In genomic region chr22:49208768-49209252, GRCh38 we compare ENCODE assay signal across 1 cellular context.
TF ChIP-seq lines count a peak whose summit lies in the region.

No MANE protein-coding gene starts in this region.

TF ChIP-seq in GM12878, 131 proteins besides CTCF, POLR2A, EP300 and RAD21 (continued from another document):
- TF ChIP-seq REST (IDR thresholded peaks at IDR 0.05; ENCODE audit: low read depth, low read length) (peak; percentile 66; the same call in 1 of the 2 replicates), SIN3A (IDR thresholded peaks at IDR 0.05; ENCODE audit: low read depth, low read length) (no peak)
